14 cellular contexts compared by ENCODE assay signal in the genomic region with DNA sequence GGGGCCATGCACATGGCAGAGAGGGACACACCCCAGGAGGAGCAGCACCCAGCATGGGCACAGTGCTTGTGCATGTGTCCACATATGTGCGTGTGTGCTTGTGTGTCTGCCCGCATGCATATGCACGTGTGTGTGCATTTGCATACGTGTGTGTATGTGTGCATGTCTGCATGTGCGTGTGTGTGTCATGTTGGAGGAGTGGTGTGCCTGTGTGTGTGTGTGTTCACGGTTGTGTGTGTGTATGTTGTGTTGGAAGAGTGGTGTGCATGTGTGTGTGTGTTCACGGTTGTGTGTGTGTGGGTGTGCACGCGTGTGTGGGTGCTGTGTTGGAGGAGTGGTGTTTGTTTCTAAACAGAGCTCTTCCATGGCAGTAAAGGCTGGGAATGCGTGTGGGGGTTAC. TPM values are rescaled to one million over a fixed set of nuclear protein-coding genes. Genes with fewer than 3 reads are reported as not detected.
A peak's percentile ranks its signal among the peaks of the same experiment; 100 is the strongest.
DNase-seq lines count a peak whose midpoint lies in the region; ATAC-seq, FAIRE-seq and TF ChIP-seq lines count a peak whose summit lies in the region.
"Had no signal": no experiment of that assay in that cellular context is flagged by ENCODE, and none has a peak within 500 bp of the region (broad histone marks: within the 10 kb centered on the region; RNA-seq: fewer than 3 reads in every experiment).

No MANE protein-coding gene starts in this region.

- no TSS peak for BruUV-seq in HepG2 (replicated peaks; lab: Mats Ljungman, UMichigan)

- no peak overlapping the region for H2AK5ac ChIP-seq in mesenchymal stem cell (ENCODE audit: low read length, severe bottlenecking)

- DNase-seq in HepG2 (ENCODE audit: low spot score) (no peak), right lobe of liver (no peak), RWPE1 (ENCODE audit: low spot score) (no peak), mesenchymal stem cell (no peak), osteoblast (ENCODE audit: insufficient read length, low spot score, missing footprints) (no peak), omental fat pad (ENCODE audit: low spot score) (no peak)
- DNase-seq in activated CD4-positive, alpha-beta T cell treated with anti-CD3 and anti-CD28 coated beads, Interleukin-2, amount 50 U/mL, for 4 hours: no peak
- DNase-seq: C1 segment of cervical spinal cord; Calu3; CD4-positive, alpha-beta T cell; DMS 273 treated with DMSO at 0.1 percent for 48 hours; H9 had no signal

- H3K9ac ChIP-seq in HepG2 (ENCODE audit: insufficient read depth, low read depth, low read length) (no peak overlapping the region), mesenchymal stem cell (ENCODE audit: low read length) (no peak overlapping the region)

- TF ChIP-seq CTCF in HepG2 (CRISPR knock-in tag; IDR thresholded peaks at IDR 0.05) (no peak), right lobe of liver (IDR thresholded peaks at IDR 0.05) (no peak), RWPE1 (conservative IDR thresholded peaks at IDR 0.05; ENCODE audit: low read depth) (no peak), osteoblast (IDR thresholded peaks at IDR 0.05; ENCODE audit: extremely low read depth, low read depth, low read length) (no peak), omental fat pad (IDR thresholded peaks at IDR 0.05) (no peak)

- H3K9me3 ChIP-seq in HepG2 (ENCODE audit: low read length) (no peaks in the 10 kb centered on the region), right lobe of liver (no peaks in the 10 kb centered on the region), mesenchymal stem cell (ENCODE audit: control insufficient read depth, low read length) (no peaks in the 10 kb centered on the region), osteoblast (ENCODE audit: low read depth, low read length) (no peaks in the 10 kb centered on the region)

- CTCF ChIA-PET in HepG2 (lab: Yijun Ruan, JAX; ENCODE audit: low intra/inter-chr PET ratio, low total read pairs) (no interaction called here), RWPE1 (lab: Yijun Ruan, JAX) (no interaction called here)

- H3K18ac ChIP-seq in mesenchymal stem cell (ENCODE audit: low read depth in 1 of 2, low read length in 2 of 2): peak overlapping the region in 1 of 2 experiments; percentile 48

- intact Hi-C loops in HepG2 (cut with micrococcal nuclease; ENCODE audit: unreplicated experiment) (no loop called here), right lobe of liver (cut with DNase I) (no loop called here)

- no peak overlapping the region for H2BK5ac ChIP-seq in mesenchymal stem cell (ENCODE audit: low read depth, low read length, poor library complexity, severe bottlenecking)

- no peaks in the 10 kb centered on the region for H3K79me1 ChIP-seq in mesenchymal stem cell (replicated peaks; ENCODE audit: low read length, poor library complexity, severe bottlenecking)

- FAIRE-seq in HepG2 (lab: Jason Lieb, UNC): no peak
- FAIRE-seq: A204.1 had no signal

- H3K27ac ChIP-seq in HepG2 (ENCODE audit: extremely low read length, insufficient read depth, low read length) (no peak overlapping the region), right lobe of liver (no peak overlapping the region), RWPE1 (peak overlapping the region; percentile 79), mesenchymal stem cell (ENCODE audit: low read length, poor library complexity, severe bottlenecking) (no peak overlapping the region), osteoblast (ENCODE audit: low read depth, low read length) (no peak overlapping the region)

- H3K79me2 ChIP-seq in HepG2 (ENCODE audit: insufficient read depth, low read length) (no peaks in the 10 kb centered on the region), osteoblast (ENCODE audit: insufficient read depth, low read length) (no peaks in the 10 kb centered on the region)

- TF ChIP-seq RAD21 in HepG2 (CRISPR knock-in tag; IDR thresholded peaks at IDR 0.05): no peak

- H4K20me1 ChIP-seq in HepG2 (ENCODE audit: insufficient read depth, low read length) (peaks cover 4% of the 10 kb centered on the region; the same call in 1 of the 2 replicates), osteoblast (ENCODE audit: insufficient read depth, low read length) (no peaks in the 10 kb centered on the region)

- POLR2A ChIA-PET in HepG2 (lab: Yijun Ruan, JAX) (no interaction called here), RWPE1 (lab: Yijun Ruan, JAX; ENCODE audit: low non-redundant PET) (interaction anchor here (0.6 kb wide), 1 partner anchor 45 kb away, joined by 3 read pairs; no protein-coding TSS in a partner anchor)

- peak overlapping the region; percentile 80 for H4K91ac ChIP-seq in mesenchymal stem cell (ENCODE audit: low read length)

- ATAC-seq in HepG2 (no peak), right lobe of liver (no peak), omental fat pad (ENCODE audit: low FRiP score) (no peak)
- ATAC-seq: GM23338 had no signal

- H2BK12ac ChIP-seq in mesenchymal stem cell (ENCODE audit: low read length in 2 of 2): no peak overlapping the region

- no peak overlapping the region for H3K4me3 ChIP-seq in HepG2 (replicated peaks in 1 of 3; ENCODE audit: insufficient read depth in 1 of 3, low read depth in 2 of 3, low read length in 3 of 3)
- H3K4me3 ChIP-seq in right lobe of liver: no peak overlapping the region
- no peak overlapping the region for H3K4me3 ChIP-seq in mesenchymal stem cell (ENCODE audit: insufficient read depth in 1 of 2, low read depth in 1 of 2, low read length in 2 of 2)
- H3K4me3 ChIP-seq in osteoblast (ENCODE audit: insufficient read depth, low read length): no peak overlapping the region
- H3K4me3 ChIP-seq: GM23338 had no signal

- TF ChIP-seq EP300 in HepG2 (IDR thresholded peaks at IDR 0.05; ENCODE audit: low read depth in 2 of 2, low read length in 2 of 2) (no peak), HepG2 (CRISPR knock-in tag; IDR thresholded peaks at IDR 0.05; ENCODE audit: borderline replicate concordance) (no peak)

- H2AFZ ChIP-seq in HepG2 (ENCODE audit: low read length) (no peak overlapping the region), mesenchymal stem cell (ENCODE audit: low read depth, low read length) (no peak overlapping the region), osteoblast (ENCODE audit: low read length) (no peak overlapping the region)
- H2AFZ ChIP-seq: GM23338 had no signal

- H3K23ac ChIP-seq in mesenchymal stem cell (ENCODE audit: low read length in 2 of 2): no peak overlapping the region

- H4K8ac ChIP-seq in mesenchymal stem cell (ENCODE audit: low read length): no peak overlapping the region

- WGBS in HepG2 (ENCODE audit: low lambda C conversion rate): 22% methylated on average over 10 of the region's 10 CpGs
- WGBS in right lobe of liver (ENCODE audit: insufficient coverage, low coverage, low lambda C conversion rate, missing lambda C conversion rate): 63% methylated on average over 8 of the region's 10 CpGs
- WGBS in mesenchymal stem cell: 89% methylated on average over 8 of the region's 10 CpGs

- in situ Hi-C loops in HepG2 (cut with HindIII; ENCODE audit: extremely low pct_ligation_motif_present, low pct_unique_long_range_greater_than_20kb): no loop called here

- TF ChIP-seq POLR2A in HepG2 (IDR thresholded peaks at IDR 0.05; ENCODE audit: insufficient read depth in 1 of 2, low read depth in 2 of 2, low read length in 2 of 2) (no peak), right lobe of liver (IDR thresholded peaks at IDR 0.05) (no peak)

- H3K4me1 ChIP-seq in HepG2 (ENCODE audit: insufficient read depth, low read length) (no peaks in the 10 kb centered on the region), right lobe of liver (no peaks in the 10 kb centered on the region), mesenchymal stem cell (ENCODE audit: control insufficient read depth, insufficient read depth, low read depth, low read length) (peaks cover 4% of the 10 kb centered on the region), osteoblast (ENCODE audit: insufficient read depth, low read length) (peaks cover 33% of the 10 kb centered on the region)

- peak overlapping the region in 1 of 2 experiments; percentile 94 for H3K14ac ChIP-seq in mesenchymal stem cell (ENCODE audit: low read length in 2 of 2)

- H3K4me2 ChIP-seq in HepG2 (ENCODE audit: low read depth, low read length): no peak overlapping the region
- H3K4me2 ChIP-seq in mesenchymal stem cell (ENCODE audit: low read length, poor library complexity, severe bottlenecking): no peak overlapping the region
- H3K4me2 ChIP-seq in osteoblast (ENCODE audit: insufficient read depth, low read length): no peak overlapping the region
- H3K4me2 ChIP-seq: GM23338 had no signal

- H3K27me3 ChIP-seq in HepG2 (ENCODE audit: control insufficient read depth in 1 of 2, insufficient read depth in 2 of 2, low read length in 2 of 2) (peaks cover 27 to 96% of the 10 kb centered on the region in 2 experiments), right lobe of liver (no peaks in the 10 kb centered on the region), mesenchymal stem cell (ENCODE audit: control insufficient read depth in 1 of 2, insufficient read depth in 1 of 2, low read length in 2 of 2) (peaks cover 13 to 44% of the 10 kb centered on the region in 2 experiments), osteoblast (ENCODE audit: insufficient read depth, low read length) (no peaks in the 10 kb centered on the region)

- no peak overlapping the region for H3K4ac ChIP-seq in mesenchymal stem cell (ENCODE audit: low read depth in 1 of 2, low read length in 2 of 2)

- H2BK120ac ChIP-seq in mesenchymal stem cell (ENCODE audit: low read depth, low read length): no peak overlapping the region

- H3K36me3 ChIP-seq in HepG2 (replicated peaks in 1 of 2; ENCODE audit: control insufficient read depth in 1 of 2, insufficient read depth in 2 of 2, low read length in 2 of 2) (no peaks in the 10 kb centered on the region), right lobe of liver (no peaks in the 10 kb centered on the region), mesenchymal stem cell (ENCODE audit: control insufficient read depth in 1 of 2, insufficient read depth in 2 of 2, low read depth in 1 of 2, low read length in 2 of 2) (no peaks in the 10 kb centered on the region), osteoblast (ENCODE audit: insufficient read depth, low read length) (no peaks in the 10 kb centered on the region)

- no peak overlapping the region for H2BK15ac ChIP-seq in mesenchymal stem cell (ENCODE audit: low read depth, poor library complexity, severe bottlenecking)

RNA-seq across cellular contexts. Expression of a gene that starts 50.7 kb away (rescaled TPM):
- total RNA-seq in HepG2 (2016; rRNA removed; fragmentation: Illumina TruSeq; extraction: Trizol): 23.8 and 55.5 TPM in 2 replicates
- total RNA-seq in HepG2 (2016; cell fraction: cytosol; rRNA removed; fragmentation: Illumina TruSeq; extraction: Trizol; ENCODE audit: low read depth): 21.3 and 22.4 TPM in 2 replicates
- 20.7 and 58.6 TPM in 2 replicates for total RNA-seq in HepG2 (2016; cell fraction: insoluble cytoplasmic fraction; rRNA removed; fragmentation: Illumina TruSeq; extraction: Trizol)
- 31.3 and 32.0 TPM in 2 replicates for total RNA-seq in HepG2 (2016; cell fraction: membrane; rRNA removed; fragmentation: Illumina TruSeq; extraction: Trizol)
- 55.7 and 65.4 TPM in 2 replicates for total RNA-seq in HepG2 (2016; cell fraction: nucleus; rRNA removed; fragmentation: Illumina TruSeq; extraction: Trizol)
- 91.3 and 112 TPM in 2 replicates for polyA plus RNA-seq in HepG2 (2011; rRNA removed)
- 53.2 and 96.9 TPM in 2 replicates for polyA plus RNA-seq in HepG2 (2011; cell fraction: cytosol; rRNA removed)
- 133 and 239 TPM in 2 replicates for polyA plus RNA-seq in HepG2 (2011; cell fraction: nucleus; rRNA removed)
- 48.1 and 97.6 TPM in 2 replicates for polyA plus RNA-seq in HepG2 (2012)
- polyA plus RNA-seq in HepG2 (2016; cell fraction: cytosol; fragmentation: Illumina TruSeq; extraction: Trizol; ENCODE audit: low read depth): 14.3 and 17.6 TPM in 2 replicates
- polyA plus RNA-seq in HepG2 (2016; cell fraction: insoluble cytoplasmic fraction; fragmentation: Illumina TruSeq; extraction: Trizol; ENCODE audit: low read depth): 25.9 and 26.2 TPM in 2 replicates
- 21.9 and 22.4 TPM in 2 replicates for polyA plus RNA-seq in HepG2 (2016; cell fraction: membrane; fragmentation: Illumina TruSeq; extraction: Trizol; ENCODE audit: low read depth)
- polyA plus RNA-seq in HepG2 (2016; cell fraction: nucleus; fragmentation: Illumina TruSeq; extraction: Trizol; ENCODE audit: insufficient read depth, low read depth): 114 and 125 TPM in 2 replicates
- polyA minus RNA-seq in HepG2 (2011; rRNA and poly(A)+ RNA removed; ENCODE audit: low replicate concordance): 44.0 and 104 TPM in 2 replicates
- 27.7 and 39.2 TPM in 2 replicates for polyA minus RNA-seq in HepG2 (2011; cell fraction: cytosol; rRNA and poly(A)+ RNA removed)
- 31.2 and 42.4 TPM in 2 replicates for polyA minus RNA-seq in HepG2 (2011; cell fraction: nucleus; rRNA and poly(A)+ RNA removed)
- 1 to 10 TPM in 5 of 6 experiments, under 1 TPM in 1; 0.93 to 8.8 (median 4.3) TPM for total RNA-seq in right lobe of liver
- not detected for polyA plus RNA-seq in mesenchymal stem cell (2013, experiment 1 of 2)
- not detected for polyA plus RNA-seq in mesenchymal stem cell (2013, experiment 2 of 2)
- under 0.01 TPM in 1 of 2 replicates, not detected in the other for total RNA-seq in osteoblast
- total RNA-seq in omental fat pad: 10 to 100 TPM; 26.1 to 67.4 (median 55.6) TPM
